In the genomic region with DNA sequence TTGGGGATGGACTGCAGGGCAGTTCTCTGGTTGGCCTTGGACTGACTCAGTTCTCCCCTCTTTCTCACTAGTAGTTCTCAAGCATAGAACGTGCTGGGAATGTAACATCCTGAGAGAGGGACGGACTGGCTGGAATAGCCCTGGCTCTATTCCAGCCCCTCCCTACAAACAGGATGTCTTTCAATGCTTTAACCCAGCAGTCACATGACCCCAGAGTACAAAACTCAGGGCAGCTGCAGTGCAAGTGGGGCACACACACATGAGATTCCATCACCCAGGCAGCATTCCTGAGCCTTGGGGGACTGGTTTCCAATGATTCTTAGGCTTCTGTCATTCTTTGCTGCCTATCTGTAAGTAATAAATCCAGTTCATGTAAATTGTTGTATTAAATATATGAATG, we compare ENCODE assay signal across 19 cellular contexts. TPM values are rescaled to one million over a fixed set of nuclear protein-coding genes. Genes with fewer than 3 reads are reported as not detected.
DNase-seq lines count a peak whose midpoint lies in the region; ATAC-seq and TF ChIP-seq lines count a peak whose summit lies in the region.
"Had no signal": no experiment of that assay in that cellular context is flagged by ENCODE, and none has a peak within 500 bp of the region (broad histone marks: within the 10 kb centered on the region; RNA-seq: fewer than 3 reads in every experiment).

No MANE protein-coding gene starts in this region.

- TF ChIP-seq CTCF in MCF 10A (IDR thresholded peaks at IDR 0.05; ENCODE audit: unreplicated experiment) (no peak), breast epithelium (IDR thresholded peaks at IDR 0.05) (no peak), brain (conservative IDR thresholded peaks at IDR 0.05) (no peak)

- no peak overlapping the region for H3K27ac ChIP-seq in breast epithelium
- H3K27ac ChIP-seq: gastroesophageal sphincter, left ventricle myocardium inferior, SJSA1, VCaP had no signal

- no peak for TF ChIP-seq POLR2A in breast epithelium (IDR thresholded peaks at IDR 0.05)

- no peaks in the 10 kb centered on the region for H3K9me3 Mint-ChIP-seq in MCF 10A (ENCODE audit: unreplicated experiment)
- H3K9me3 Mint-ChIP-seq in brain, result peaks cover 0 to 7% (median 4%) of the 10 kb centered on the region in 5 experiments
- no peaks in the 10 kb centered on the region for H3K9me3 Mint-ChIP-seq in activated CD8-positive, alpha-beta memory T cell treated with anti-CD3 and anti-CD28 coated beads, Interleukin-2, amount 10 ng/mL, durations not matched to agents 7 days and 5 days (ENCODE audit: low read depth)
- H3K9me3 Mint-ChIP-seq: activated naive CD4-positive, alpha-beta T cell treated with anti-CD3 and anti-CD28 coated beads, Interleukin-2, amount 50 U/mL, for 24 hours; dendritic cell treated with granulocyte-macrophage colony-stimulating factor and Interleukin-4, amounts not matched to agents 40 ng/mL and 50 ng/mL, for 4 days had no signal

- no peak overlapping the region for H3K4me3 ChIP-seq in breast epithelium
- H3K4me3 ChIP-seq: gastroesophageal sphincter, left ventricle myocardium inferior, SJSA1 had no signal

- no peak for ATAC-seq in activated CD8-positive, alpha-beta memory T cell treated with anti-CD3 and anti-CD28 coated beads, Interleukin-2, amount 10 ng/mL, durations not matched to agents 7 days and 5 days
- ATAC-seq in GM21825 (IDR thresholded peaks at IDR 0.05; ENCODE audit: unreplicated experiment), result no peak
- ATAC-seq: gastroesophageal sphincter had no signal

- H3K27me3 ChIP-seq in breast epithelium, result no peaks in the 10 kb centered on the region
- H3K27me3 ChIP-seq: gastroesophageal sphincter, SJSA1 had no signal

- CTCF ChIA-PET in MCF 10A (lab: Yijun Ruan, JAX), result no interaction called here
- CTCF ChIA-PET in activated CD8-positive, alpha-beta memory T cell treated with anti-CD3 and anti-CD28 coated beads, Interleukin-2, amount 10 ng/mL, durations not matched to agents 7 days and 5 days (lab: Charles Lee), result interaction anchor here (0.6 kb wide), 1 partner anchor 102 kb away, joined by 4 read pairs; no protein-coding TSS in a partner anchor

- no TSS peak for BruUV-seq in MCF 10A (replicated peaks; lab: Mats Ljungman, UMichigan)

- intact Hi-C loops in MCF 10A (cut with micrococcal nuclease), result no loop called here
- intact Hi-C loops in breast epithelium (cut with DNase I; ENCODE audit: low total_unique reads), result no loop called here

- H3K4me1 Mint-ChIP-seq in MCF 10A (ENCODE audit: insufficient read depth, unreplicated experiment), result no peaks in the 10 kb centered on the region
- peaks cover 20% of the 10 kb centered on the region for H3K4me1 Mint-ChIP-seq in brain
- H3K4me1 Mint-ChIP-seq in activated CD8-positive, alpha-beta memory T cell treated with anti-CD3 and anti-CD28 coated beads, Interleukin-2, amount 10 ng/mL, durations not matched to agents 7 days and 5 days, result peaks cover 28% of the 10 kb centered on the region

- H3K27ac Mint-ChIP-seq in MCF 10A (ENCODE audit: low read depth, unreplicated experiment) (no peak overlapping the region), brain (peak overlapping the region in 3 of 5 experiments; percentile 25 to 59 (median 53))
- no peak overlapping the region for H3K27ac Mint-ChIP-seq in activated CD8-positive, alpha-beta memory T cell treated with anti-CD3 and anti-CD28 coated beads, Interleukin-2, amount 10 ng/mL, durations not matched to agents 7 days and 5 days
- H3K27ac Mint-ChIP-seq: activated naive CD4-positive, alpha-beta T cell treated with anti-CD3 and anti-CD28 coated beads, Interleukin-2, amount 50 U/mL, for 24 hours; dendritic cell treated with granulocyte-macrophage colony-stimulating factor and Interleukin-4, amounts not matched to agents 40 ng/mL and 50 ng/mL, for 4 days had no signal

- POLR2A ChIA-PET in MCF 10A (lab: Yijun Ruan, JAX), result no interaction called here

- H3K4me1 ChIP-seq in breast epithelium, result no peaks in the 10 kb centered on the region

- no peaks in the 10 kb centered on the region for H3K9me3 ChIP-seq in breast epithelium
- H3K9me3 ChIP-seq: gastroesophageal sphincter, SJSA1 had no signal

- peak; percentile 30 for DNase-seq in MCF 10A (ENCODE audit: unreplicated experiment)
- no peak for DNase-seq in breast epithelium (ENCODE audit: low spot score in 2 of 2)
- peak; percentile 8 for DNase-seq in kidney glomerular epithelial cell (lab: John Stamatoyannopoulos, UW)
- no peak for DNase-seq in activated CD8-positive, alpha-beta memory T cell treated with anti-CD3 and anti-CD28 coated beads, Interleukin-2, amount 10 ng/mL, durations not matched to agents 7 days and 5 days
- no peak for DNase-seq in HuH-7.5 (ENCODE audit: low spot score)
- DNase-seq in SIG-M5 treated with dmso at 0.1 percent for 504 hours (lab: John Stamatoyannopoulos, UW; ENCODE audit: unreplicated experiment), result no peak
- DNase-seq: left ventricle myocardium inferior; MV-4-11; NCI-H510A treated with DMSO at 0.1 percent for 48 hours; stimulated activated CD4-positive, alpha-beta T cell treated with anti-CD3 and anti-CD28 coated beads, Interleukin-15, amount 100 ng/mL, for 24 hours; trophoblast cell had no signal

- H3K4me3 Mint-ChIP-seq in MCF 10A (ENCODE audit: unreplicated experiment) (no peak overlapping the region), brain (peak overlapping the region in 1 of 5 experiments; percentile 64)
- H3K4me3 Mint-ChIP-seq in activated CD8-positive, alpha-beta memory T cell treated with anti-CD3 and anti-CD28 coated beads, Interleukin-2, amount 10 ng/mL, durations not matched to agents 7 days and 5 days, result no peak overlapping the region
- H3K4me3 Mint-ChIP-seq: activated naive CD4-positive, alpha-beta T cell treated with anti-CD3 and anti-CD28 coated beads, Interleukin-2, amount 50 U/mL, for 24 hours; dendritic cell treated with granulocyte-macrophage colony-stimulating factor and Interleukin-4, amounts not matched to agents 40 ng/mL and 50 ng/mL, for 4 days had no signal

- no peaks in the 10 kb centered on the region for H3K36me3 ChIP-seq in breast epithelium
- H3K36me3 ChIP-seq: gastroesophageal sphincter, left ventricle myocardium inferior, SJSA1 had no signal

- H3K36me3 Mint-ChIP-seq in MCF 10A (ENCODE audit: insufficient read depth, unreplicated experiment) (peaks cover 6% of the 10 kb centered on the region), brain (no peaks in the 10 kb centered on the region)
- peaks cover 6% of the 10 kb centered on the region for H3K36me3 Mint-ChIP-seq in activated CD8-positive, alpha-beta memory T cell treated with anti-CD3 and anti-CD28 coated beads, Interleukin-2, amount 10 ng/mL, durations not matched to agents 7 days and 5 days
- H3K36me3 Mint-ChIP-seq: activated naive CD4-positive, alpha-beta T cell treated with anti-CD3 and anti-CD28 coated beads, Interleukin-2, amount 50 U/mL, for 24 hours had no signal

- no peaks in the 10 kb centered on the region for H3K27me3 Mint-ChIP-seq in MCF 10A (ENCODE audit: insufficient read depth, unreplicated experiment)
- H3K27me3 Mint-ChIP-seq in brain, result peaks cover 12% of the 10 kb centered on the region
- H3K27me3 Mint-ChIP-seq in activated CD8-positive, alpha-beta memory T cell treated with anti-CD3 and anti-CD28 coated beads, Interleukin-2, amount 10 ng/mL, durations not matched to agents 7 days and 5 days, result peaks cover 14% of the 10 kb centered on the region
- H3K27me3 Mint-ChIP-seq: activated naive CD4-positive, alpha-beta T cell treated with anti-CD3 and anti-CD28 coated beads, Interleukin-2, amount 50 U/mL, for 24 hours had no signal

RNA-seq across cellular contexts. Expression of gene ACOT6, which starts 1.6 kb away (rescaled TPM):
- total RNA-seq in MCF 10A (2022) (not detected in 2 replicates), breast epithelium (under 1 TPM in 1 of 3 donors, not detected in 2; 0.16 TPM)
- not detected for polyA plus RNA-seq in brain (ENCODE audit: insufficient read depth, low read depth, low replicate concordance)
- total RNA-seq in activated CD8-positive, alpha-beta memory T cell treated with anti-CD3 and anti-CD28 coated beads, Interleukin-2, amount 10 ng/mL, durations not matched to agents 7 days and 5 days, result not detected
- total RNA-seq: gastroesophageal sphincter, left ventricle myocardium inferior, SJSA1 had no signal
- polyA plus RNA-seq: AG04450 had no signal

RNA-seq across cellular contexts. Expression of gene ACOT4, which starts 19.0 kb away (rescaled TPM):
- total RNA-seq in MCF 10A (2022) (not detected in 2 replicates), breast epithelium (1 to 10 TPM; 2.8 to 5.9 (median 3.7) TPM)
- 2.4 TPM for polyA plus RNA-seq in brain (ENCODE audit: insufficient read depth, low read depth, low replicate concordance)
- 1 to 10 TPM; 1.5 to 2.1 TPM for total RNA-seq in activated CD8-positive, alpha-beta memory T cell treated with anti-CD3 and anti-CD28 coated beads, Interleukin-2, amount 10 ng/mL, durations not matched to agents 7 days and 5 days

RNA-seq across cellular contexts. Expression of gene DNAL1, which starts 34.1 kb away (rescaled TPM):
- 18.5 and 33.0 TPM in 2 replicates for total RNA-seq in MCF 10A (2022)
- total RNA-seq in breast epithelium, result 10 to 100 TPM in 2 of 3 donors, 1 to 10 TPM in 1; 6.1 to 12.8 (median 10.5) TPM
- 18.4 TPM for polyA plus RNA-seq in brain (ENCODE audit: insufficient read depth, low read depth, low replicate concordance)
- 1 to 10 TPM; 8.8 to 9.1 TPM for total RNA-seq in activated CD8-positive, alpha-beta memory T cell treated with anti-CD3 and anti-CD28 coated beads, Interleukin-2, amount 10 ng/mL, durations not matched to agents 7 days and 5 days

RNA-seq across cellular contexts. Expression of gene ACOT2, which starts 41.7 kb away (rescaled TPM):
- 18.5 and 23.4 TPM in 2 replicates for total RNA-seq in MCF 10A (2022)
- 10 to 100 TPM; 44.0 to 70.1 (median 45.8) TPM for total RNA-seq in breast epithelium
- 26.8 TPM for polyA plus RNA-seq in brain (ENCODE audit: insufficient read depth, low read depth, low replicate concordance)
- 10 to 100 TPM; 15.6 to 23.8 TPM for total RNA-seq in activated CD8-positive, alpha-beta memory T cell treated with anti-CD3 and anti-CD28 coated beads, Interleukin-2, amount 10 ng/mL, durations not matched to agents 7 days and 5 days

RNA-seq across cellular contexts. Expression of gene HEATR4, which starts 51.9 kb away (rescaled TPM):
- total RNA-seq in MCF 10A (2022), result 0.37 and 1.8 TPM in 2 replicates
- under 1 TPM; 0.59 to 0.98 (median 0.64) TPM for total RNA-seq in breast epithelium
- 0.51 TPM for polyA plus RNA-seq in brain (ENCODE audit: insufficient read depth, low read depth, low replicate concordance)
- not detected for total RNA-seq in activated CD8-positive, alpha-beta memory T cell treated with anti-CD3 and anti-CD28 coated beads, Interleukin-2, amount 10 ng/mL, durations not matched to agents 7 days and 5 days
- total RNA-seq: SJSA1 had no signal
- polyA plus RNA-seq: AG04450 had no signal

Comparison
In these comparisons a context has a peak if more than half of its experiments do, and no peak if none do; other contexts are left out.
1. DNase-seq: peak in MCF 10A (single experiment) and kidney glomerular epithelial cell (single experiment); none in breast epithelium (0 of 2), activated CD8-positive, alpha-beta memory T cell treated with anti-CD3 and anti-CD28 coated beads, Interleukin-2, amount 10 ng/mL, durations not matched to agents 7 days and 5 days (single experiment), HuH-7.5 (single experiment) and SIG-M5 treated with dmso at 0.1 percent for 504 hours (single experiment).
2. H3K27ac Mint-ChIP-seq: peak in brain (3 of 5); none in MCF 10A (single experiment) and activated CD8-positive, alpha-beta memory T cell treated with anti-CD3 and anti-CD28 coated beads, Interleukin-2, amount 10 ng/mL, durations not matched to agents 7 days and 5 days (single experiment).